In the genomic region with DNA sequence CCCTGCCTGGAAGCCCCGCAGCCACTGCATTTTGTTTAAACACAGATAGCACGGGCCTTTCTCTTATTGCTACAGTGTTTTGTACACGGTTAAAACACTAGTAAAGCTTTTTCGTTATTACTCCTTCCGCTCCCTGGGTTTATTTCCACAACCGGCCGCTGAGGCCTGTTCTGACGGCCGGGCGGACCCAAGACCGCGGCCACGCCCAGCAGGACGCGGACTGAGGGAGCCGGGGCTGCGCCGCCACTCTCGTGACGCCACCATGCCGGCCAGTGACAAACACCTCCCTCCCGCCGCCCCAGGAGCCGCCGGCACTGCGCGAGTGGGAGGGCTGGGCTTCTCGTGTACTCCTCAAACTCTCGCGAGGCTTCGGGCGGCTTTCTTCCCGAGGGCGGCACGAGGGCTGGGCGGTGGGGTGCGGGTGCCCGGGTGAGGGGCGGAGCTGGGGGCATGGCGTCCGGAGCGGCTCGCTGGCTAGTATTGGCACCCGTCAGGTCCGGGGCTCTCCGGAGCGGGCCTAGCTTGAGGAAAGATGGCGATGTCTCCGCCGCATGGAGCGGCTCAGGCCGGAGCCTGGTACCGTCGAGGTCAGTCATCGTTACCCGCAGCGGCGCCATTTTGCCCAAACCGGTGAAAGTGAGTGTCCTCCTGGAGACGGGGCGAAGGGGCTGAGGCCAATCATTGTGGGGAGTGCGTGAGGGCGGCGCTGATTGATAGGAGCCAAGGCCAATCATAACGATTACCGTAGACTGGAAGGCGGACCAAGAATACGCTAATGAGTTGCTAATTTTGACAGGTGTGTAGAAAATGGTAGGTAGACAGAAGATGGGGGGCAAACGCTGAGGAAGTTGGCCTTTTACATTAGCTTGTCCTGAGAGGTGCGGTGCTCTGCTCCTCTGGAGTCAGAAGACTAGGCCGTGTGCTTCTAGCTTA, we compare ENCODE assay signal across 8 cellular contexts. TPM values are rescaled to one million over a fixed set of nuclear protein-coding genes. Genes with fewer than 3 reads are reported as not detected.
DNase-seq lines count a peak whose midpoint lies in the region; ATAC-seq and TF ChIP-seq lines count a peak whose summit lies in the region.

A gene with protein sequence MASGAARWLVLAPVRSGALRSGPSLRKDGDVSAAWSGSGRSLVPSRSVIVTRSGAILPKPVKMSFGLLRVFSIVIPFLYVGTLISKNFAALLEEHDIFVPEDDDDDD (plus strand): TSS at position 382 of the 933 bp plus-strand sequence. CDS start 69 bp downstream, at position 451.

- TF ChIP-seq EP300 in suprapubic skin (IDR thresholded peaks at IDR 0.05): no peak

- WGBS in suprapubic skin: under 1% methylated on average over 51 of the region's 71 CpGs

- TF ChIP-seq CTCF in GM06990 (IDR thresholded peaks at IDR 0.05; ENCODE audit: insufficient read depth, low read length, poor library complexity, severe bottlenecking) (no peak), suprapubic skin (IDR thresholded peaks at IDR 0.05) (no peak)

- H3K4me3 Mint-ChIP-seq in activated naive CD4-positive, alpha-beta T cell treated with anti-CD3 and anti-CD28 coated beads, Interleukin-2, amount 50 U/mL, for 24 hours: peak within 1 kb of the TSS; percentile 99

- H3K9me3 Mint-ChIP-seq in activated naive CD4-positive, alpha-beta T cell treated with anti-CD3 and anti-CD28 coated beads, Interleukin-2, amount 50 U/mL, for 24 hours: no peaks in the 10 kb centered on the region

- H3K27me3 ChIP-seq in GM06990 (replicated peaks; ENCODE audit: control insufficient read depth, insufficient read depth, low read length) (no peaks in the 10 kb centered on the region), suprapubic skin (no peaks in the 10 kb centered on the region)

- H3K36me3 Mint-ChIP-seq in activated naive CD4-positive, alpha-beta T cell treated with anti-CD3 and anti-CD28 coated beads, Interleukin-2, amount 50 U/mL, for 24 hours: peaks cover 10% of the 10 kb centered on the region

- peak within 1 kb of the TSS; percentile 96 for H3K27ac Mint-ChIP-seq in activated naive CD4-positive, alpha-beta T cell treated with anti-CD3 and anti-CD28 coated beads, Interleukin-2, amount 50 U/mL, for 24 hours

- peak; percentile 65 to 84 for TF ChIP-seq POLR2A in suprapubic skin (IDR thresholded peaks at IDR 0.05)

- H3K27me3 Mint-ChIP-seq in activated naive CD4-positive, alpha-beta T cell treated with anti-CD3 and anti-CD28 coated beads, Interleukin-2, amount 50 U/mL, for 24 hours: no peaks in the 10 kb centered on the region

- H3K4me1 Mint-ChIP-seq in activated naive CD4-positive, alpha-beta T cell treated with anti-CD3 and anti-CD28 coated beads, Interleukin-2, amount 50 U/mL, for 24 hours: peaks cover 33% of the 10 kb centered on the region

- H3K4me3 ChIP-seq in GM06990 (replicated peaks; ENCODE audit: low read depth, low read length) (peak within 1 kb of the TSS; percentile 90), suprapubic skin (peak within 1 kb of the TSS; percentile 63)

- H3K9me3 ChIP-seq in suprapubic skin: no peaks in the 10 kb centered on the region

- peak; percentile 99 for DNase-seq in GM06990 (ENCODE audit: extremely low read depth, insufficient read length)
- peak; percentile 97 for DNase-seq in NCI-H1092 (lab: John Stamatoyannopoulos, UW)
- peak; percentile 99 for DNase-seq in globus pallidus (ENCODE audit: low spot score)
- peak; percentile 83 to 100 (median 99) for DNase-seq in nucleus accumbens (lab: John Stamatoyannopoulos, UW)
- peak; percentile 100 for DNase-seq in suprapubic skin (ENCODE audit: low spot score in 2 of 2)

- peaks cover 48% of the 10 kb centered on the region for H3K4me1 ChIP-seq in suprapubic skin

- ATAC-seq in HG02588 (IDR thresholded peaks at IDR 0.05; ENCODE audit: unreplicated experiment) (peak; percentile 80), SK-N-SH treated with all-trans-retinoic acid at 6 μM for 48 hours (peak; percentile 95)

- peak within 1 kb of the TSS; percentile 98 for H3K27ac ChIP-seq in suprapubic skin

- H3K36me3 ChIP-seq in GM06990 (ENCODE audit: control insufficient read depth, insufficient read depth, low read length) (peaks cover 8% of the 10 kb centered on the region), suprapubic skin (peaks cover 29% of the 10 kb centered on the region)

TF ChIP-seq in SK-N-SH treated with all-trans-retinoic acid at 6 μM for 48 hours, 23 proteins besides CTCF, POLR2A, EP300 and RAD21:
- peak; percentile 81; the same call in 1 of the 2 replicates for TF ChIP-seq CSDC2 (CRISPR knock-in tag; IDR thresholded peaks at IDR 0.05)
- TF ChIP-seq, protein P1, sequence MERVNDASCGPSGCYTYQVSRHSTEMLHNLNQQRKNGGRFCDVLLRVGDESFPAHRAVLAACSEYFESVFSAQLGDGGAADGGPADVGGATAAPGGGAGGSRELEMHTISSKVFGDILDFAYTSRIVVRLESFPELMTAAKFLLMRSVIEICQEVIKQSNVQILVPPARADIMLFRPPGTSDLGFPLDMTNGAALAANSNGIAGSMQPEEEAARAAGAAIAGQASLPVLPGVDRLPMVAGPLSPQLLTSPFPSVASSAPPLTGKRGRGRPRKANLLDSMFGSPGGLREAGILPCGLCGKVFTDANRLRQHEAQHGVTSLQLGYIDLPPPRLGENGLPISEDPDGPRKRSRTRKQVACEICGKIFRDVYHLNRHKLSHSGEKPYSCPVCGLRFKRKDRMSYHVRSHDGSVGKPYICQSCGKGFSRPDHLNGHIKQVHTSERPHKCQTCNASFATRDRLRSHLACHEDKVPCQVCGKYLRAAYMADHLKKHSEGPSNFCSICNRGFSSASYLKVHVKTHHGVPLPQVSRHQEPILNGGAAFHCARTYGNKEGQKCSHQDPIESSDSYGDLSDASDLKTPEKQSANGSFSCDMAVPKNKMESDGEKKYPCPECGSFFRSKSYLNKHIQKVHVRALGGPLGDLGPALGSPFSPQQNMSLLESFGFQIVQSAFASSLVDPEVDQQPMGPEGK (CRISPR knock-in tag; IDR thresholded peaks at IDR 0.05; ENCODE audit: borderline replicate concordance): no peak

RNA-seq across cellular contexts. Expression of the gene that starts here (rescaled TPM):
- 10 to 100 TPM; 11.8 to 18.6 (median 12.8) TPM for total RNA-seq in suprapubic skin

Comparison
In these comparisons a context has a peak if more than half of its experiments do, and no peak if none do; other contexts are left out.
1. Peak in every context shown above with its lines: DNase-seq, ATAC-seq, H3K4me3 ChIP-seq and H3K27ac ChIP-seq.